Comparison of ENCODE assay signal across 35 cellular contexts in the genomic region with DNA sequence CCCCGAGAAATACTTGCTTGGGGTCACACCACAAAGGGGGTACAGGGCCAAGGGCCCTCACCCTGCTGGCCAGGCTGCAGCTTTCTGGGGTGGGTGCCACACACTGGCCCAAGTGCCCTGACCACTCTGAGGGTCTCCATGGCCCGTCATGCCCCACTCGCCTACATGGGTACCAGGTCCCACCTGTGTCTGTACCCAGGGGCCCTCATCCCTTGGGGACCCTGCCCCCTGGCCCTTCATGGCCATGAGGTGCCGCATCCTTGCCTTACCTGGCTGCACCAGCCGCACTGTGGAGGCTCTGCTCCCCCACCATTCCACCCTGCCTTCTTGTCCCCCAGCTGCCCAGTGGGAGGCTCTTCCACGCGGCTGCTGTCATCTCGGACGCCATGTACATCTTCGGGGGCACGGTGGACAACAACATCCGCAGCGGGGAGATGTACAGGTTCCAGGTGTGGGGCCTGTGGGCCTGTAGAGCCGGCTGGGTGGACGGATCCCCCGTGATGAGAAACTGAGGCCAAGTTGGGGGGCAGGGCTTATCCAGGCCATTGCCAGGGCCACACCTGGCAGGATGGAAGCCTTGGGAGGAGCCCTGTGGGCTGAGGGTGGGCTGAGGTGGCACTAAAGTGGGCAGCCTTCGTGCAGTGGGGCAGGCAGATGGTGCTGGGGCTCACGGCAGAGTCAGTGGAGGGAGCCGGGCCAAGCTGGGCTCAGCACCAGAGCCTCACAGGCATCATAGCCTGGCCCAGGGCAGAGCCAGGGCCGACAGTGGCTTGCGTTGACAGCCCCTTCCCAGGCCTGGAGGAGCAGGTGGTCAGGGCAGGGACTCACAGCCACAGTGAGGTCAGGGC. TPM values are rescaled to one million over a fixed set of nuclear protein-coding genes. Genes with fewer than 3 reads are reported as not detected.
"Had no signal": no experiment of that assay in that cellular context is flagged by ENCODE, and none has a peak within 500 bp of the region (broad histone marks: within the 10 kb centered on the region; RNA-seq: fewer than 3 reads in every experiment).

No MANE protein-coding gene starts in this region.

- H3K4me1 ChIP-seq: body of pancreas, Peyer's patch had no signal

- H3K9ac ChIP-seq: KMS-11 had no signal

- H3K4me3 ChIP-seq: body of pancreas, Peyer's patch had no signal

- H3K27me3 Mint-ChIP-seq: activated B cell treated with CpG ODN at 0.5 μM for 24 hours; activated CD4-positive, alpha-beta memory T cell treated with anti-CD3 and anti-CD28 coated beads for 36 hours; activated naive CD8-positive, alpha-beta T cell treated with anti-CD3 and anti-CD28 coated beads, Interleukin-2, amount 10 ng/mL, durations not matched to agents 7 days and 5 days had no signal

- H3K36me3 Mint-ChIP-seq: activated naive CD8-positive, alpha-beta T cell treated with anti-CD3 and anti-CD28 coated beads, Interleukin-2, amount 10 ng/mL, durations not matched to agents 7 days and 5 days had no signal

- H3K27me3 ChIP-seq: body of pancreas, Peyer's patch had no signal

- H3K4me3 Mint-ChIP-seq: activated B cell treated with CpG ODN at 0.5 μM for 24 hours; activated CD4-positive, alpha-beta memory T cell treated with anti-CD3 and anti-CD28 coated beads for 36 hours; activated naive CD8-positive, alpha-beta T cell treated with anti-CD3 and anti-CD28 coated beads, Interleukin-2, amount 10 ng/mL, durations not matched to agents 7 days and 5 days had no signal

- DNase-seq: activated B cell treated with CpG ODN at 0.5 μM for 24 hours; activated CD4-positive, alpha-beta memory T cell treated with anti-CD3 and anti-CD28 coated beads for 36 hours; activated CD4-positive, alpha-beta T cell treated with anti-CD3 and anti-CD28 coated beads for 4 hours; activated CD4-positive, alpha-beta T cell treated with anti-CD3 and anti-CD28 coated beads, Interleukin-2, amount 50 U/mL, for 1 hour; activated CD4-positive, CD25-positive, alpha-beta regulatory T cell treated with anti-CD3 and anti-CD28 coated beads, Interleukin-2, amount 50 U/mL, for 72 hours; activated CD8-positive, alpha-beta memory T cell treated with anti-CD3 and anti-CD28 coated beads, Interleukin-2, amount 50 U/mL, for 4 hours; activated effector memory CD4-positive, alpha-beta T cell treated with Interleukin-2 at 50 U/mL for 16 hours; activated naive CD4-positive, alpha-beta T cell treated with anti-CD3 and anti-CD28 coated beads, Interleukin-2, amount 50 U/mL, for 16 hours; activated naive CD8-positive, alpha-beta T cell treated with anti-CD3 and anti-CD28 coated beads, Interleukin-2, amount 10 ng/mL, durations not matched to agents 7 days and 5 days; activated T-cell treated with anti-CD3 and anti-CD28 coated beads for 4 hours; activated T-cell treated with anti-CD3 and anti-CD28 coated beads, Interleukin-2, amount 50 U/mL, for 48 hours; amygdala; body of pancreas; NCI-H1092 treated with DMSO at 0.1 percent for 48 hours; NCI-H1417; NCI-H146; NCI-H187; NCI-H2029 treated with DMSO at 0.1 percent for 48 hours; NCI-H2107; NCI-H2171; NCI-H510A; NCI-H526; NCI-H748 treated with DMSO at 0.1 percent for 48 hours; NK-92 treated with Interleukin-12 subunit alpha and Interleukin-12 subunit beta, amount 100 ng/mL, for 24 hours; PC-3; Peyer's patch; Right ventricle myocardium superior; RPMI8226; SW 1271; T-helper 1 cell; T-helper 2 cell; T-helper 9 cell had no signal

- H3K9me3 ChIP-seq: body of pancreas, Peyer's patch had no signal

- H3K27ac Mint-ChIP-seq: activated B cell treated with CpG ODN at 0.5 μM for 24 hours; activated CD4-positive, alpha-beta memory T cell treated with anti-CD3 and anti-CD28 coated beads for 36 hours; activated naive CD8-positive, alpha-beta T cell treated with anti-CD3 and anti-CD28 coated beads, Interleukin-2, amount 10 ng/mL, durations not matched to agents 7 days and 5 days had no signal

- H3K27ac ChIP-seq: body of pancreas, KMS-11, Peyer's patch, VCaP had no signal

- ATAC-seq: body of pancreas, PC-3 had no signal

- H3K4me2 ChIP-seq: KMS-11 had no signal

- H3K9me3 Mint-ChIP-seq: activated B cell treated with CpG ODN at 0.5 μM for 24 hours; activated CD4-positive, alpha-beta memory T cell treated with anti-CD3 and anti-CD28 coated beads for 36 hours; activated naive CD8-positive, alpha-beta T cell treated with anti-CD3 and anti-CD28 coated beads, Interleukin-2, amount 10 ng/mL, durations not matched to agents 7 days and 5 days had no signal

RNA-seq across cellular contexts. Expression of a gene that starts 22.3 kb away (rescaled TPM):
- total RNA-seq: activated CD4-positive, alpha-beta memory T cell treated with anti-CD3 and anti-CD28 coated beads for 36 hours; body of pancreas had no signal

RNA-seq across cellular contexts. Expression of a gene that starts 25.6 kb away (rescaled TPM):
- total RNA-seq: activated CD4-positive, alpha-beta memory T cell treated with anti-CD3 and anti-CD28 coated beads for 36 hours; LHCN-M2 had no signal

RNA-seq across cellular contexts. Expression of a gene that starts 39.7 kb away (rescaled TPM):
- total RNA-seq: activated B cell treated with CpG ODN at 0.5 μM for 24 hours; activated CD4-positive, alpha-beta memory T cell treated with anti-CD3 and anti-CD28 coated beads for 36 hours; PC-3 had no signal
